ENCODE assay signal across 18 cellular contexts in the genomic region with DNA sequence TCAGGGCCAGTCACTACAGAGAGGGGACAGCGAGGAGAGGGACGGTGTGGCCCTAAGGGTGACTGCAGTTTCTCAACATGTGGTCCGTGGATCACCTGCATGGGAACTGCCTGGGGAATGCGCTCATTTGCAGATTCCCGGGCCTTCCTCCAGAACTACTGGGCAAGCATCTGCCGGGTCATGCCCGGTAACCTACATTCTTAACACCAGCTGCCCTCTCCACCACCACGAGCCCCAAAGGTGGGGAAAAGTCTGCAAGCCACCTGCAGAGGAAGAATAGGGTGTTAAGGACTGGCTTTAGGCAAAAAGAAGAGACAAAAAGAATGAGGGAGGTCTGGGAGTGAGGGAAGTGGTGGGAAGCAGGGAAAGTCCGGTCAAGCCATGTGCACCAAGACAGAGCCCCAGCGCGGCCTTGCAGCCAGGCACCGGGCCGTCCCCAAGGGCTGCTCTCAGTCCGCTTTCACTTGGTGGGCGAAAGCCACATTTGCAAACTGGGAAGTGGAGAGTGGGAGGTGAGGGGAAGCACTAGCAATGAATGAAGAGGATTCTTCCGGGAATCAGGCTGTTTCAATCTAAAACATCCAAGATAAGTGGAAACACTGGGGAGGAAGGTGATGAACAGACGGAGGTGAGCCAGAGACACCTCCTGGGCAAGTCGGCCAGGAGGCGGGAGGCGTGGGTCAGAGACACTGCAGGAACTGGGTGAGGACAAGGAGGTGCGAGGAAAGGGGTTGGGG.
A peak's percentile ranks its signal among the peaks of the same experiment; 100 is the strongest.
DNase-seq lines count a peak whose midpoint lies in the region; ATAC-seq lines count a peak whose summit lies in the region.
"Had no signal": no experiment of that assay in that cellular context is flagged by ENCODE, and none has a peak within 500 bp of the region (broad histone marks: within the 10 kb centered on the region; RNA-seq: fewer than 3 reads in every experiment).

No MANE protein-coding gene starts in this region.

- H2BK120ac ChIP-seq in mesendoderm (ENCODE audit: low read depth, low read length), result no peak overlapping the region

- no peak overlapping the region for H2BK5ac ChIP-seq in mesendoderm (ENCODE audit: low read length)

- no peak for DNase-seq in activated naive CD8-positive, alpha-beta T cell treated with anti-CD3 and anti-CD28 coated beads, Interleukin-2, amount 10 ng/mL, durations not matched to agents 7 days and 5 days
- no peak for DNase-seq in activated naive CD8-positive, alpha-beta T cell treated with anti-CD3 and anti-CD28 coated beads for 36 hours
- no peak for DNase-seq in activated CD4-positive, alpha-beta memory T cell treated with anti-CD3 and anti-CD28 coated beads, Interleukin-2, amount 10 ng/mL, durations not matched to agents 7 days and 5 days
- peak; percentile 28 for DNase-seq in mesendoderm
- no peak for DNase-seq in stimulated activated naive CD8-positive, alpha-beta T cell treated with anti-CD3 and anti-CD28 coated beads, Interleukin-15, amount 100 ng/mL, for 72 hours
- DNase-seq in NCI-H1436 treated with DMSO at 0.1 percent for 48 hours (lab: John Stamatoyannopoulos, UW), result no peak
- DNase-seq in GM03348 (ENCODE audit: low spot score), result no peak
- no peak for DNase-seq in NK-92 treated with Interleukin-12 subunit alpha and Interleukin-12 subunit beta, amount 100 ng/mL, for 24 hours (lab: John Stamatoyannopoulos, UW)
- DNase-seq: activated B cell treated with CpG ODN at 0.5 μM for 24 hours; effector CD4-positive, alpha-beta T cell; GM23248; Karpas-422; NCI-H1417 treated with DMSO at 0.1 percent for 48 hours; spleen; stimulated activated naive CD4-positive, alpha-beta T cell treated with Interleukin-2 at 50 U/mL for 16 hours had no signal

- H3K4me3 ChIP-seq in mesendoderm (ENCODE audit: low read length), result no peak overlapping the region
- H3K4me3 ChIP-seq: GM23248, hepatocyte, spleen had no signal

- H2BK15ac ChIP-seq in mesendoderm (replicated peaks; ENCODE audit: low read depth), result no peak overlapping the region

- H3K4me3 Mint-ChIP-seq in activated naive CD8-positive, alpha-beta T cell treated with anti-CD3 and anti-CD28 coated beads, Interleukin-2, amount 10 ng/mL, durations not matched to agents 7 days and 5 days, result no peak overlapping the region
- no peak overlapping the region for H3K4me3 Mint-ChIP-seq in activated naive CD8-positive, alpha-beta T cell treated with anti-CD3 and anti-CD28 coated beads for 36 hours
- H3K4me3 Mint-ChIP-seq in activated CD4-positive, alpha-beta memory T cell treated with anti-CD3 and anti-CD28 coated beads, Interleukin-2, amount 10 ng/mL, durations not matched to agents 7 days and 5 days, result no peak overlapping the region
- H3K4me3 Mint-ChIP-seq in stimulated activated naive CD8-positive, alpha-beta T cell treated with anti-CD3 and anti-CD28 coated beads, Interleukin-15, amount 100 ng/mL, for 72 hours, result peak overlapping the region in 1 of 2 donors; percentile 27
- H3K4me3 Mint-ChIP-seq: activated B cell treated with CpG ODN at 0.5 μM for 24 hours, T-cell had no signal

- no peak overlapping the region for H3K4me2 ChIP-seq in mesendoderm (ENCODE audit: low read length)
- H3K4me2 ChIP-seq: hepatocyte had no signal

- H3K4me1 ChIP-seq in mesendoderm (ENCODE audit: control insufficient read depth, low read depth, low read length), result no peaks in the 10 kb centered on the region

- H3K4me1 Mint-ChIP-seq in activated naive CD8-positive, alpha-beta T cell treated with anti-CD3 and anti-CD28 coated beads, Interleukin-2, amount 10 ng/mL, durations not matched to agents 7 days and 5 days, result peaks cover 21% of the 10 kb centered on the region
- H3K4me1 Mint-ChIP-seq in activated naive CD8-positive, alpha-beta T cell treated with anti-CD3 and anti-CD28 coated beads for 36 hours, result peaks cover 34% of the 10 kb centered on the region
- H3K4me1 Mint-ChIP-seq in activated CD4-positive, alpha-beta memory T cell treated with anti-CD3 and anti-CD28 coated beads, Interleukin-2, amount 10 ng/mL, durations not matched to agents 7 days and 5 days, result peaks cover 21% of the 10 kb centered on the region
- peaks cover 67% of the 10 kb centered on the region for H3K4me1 Mint-ChIP-seq in stimulated activated naive CD8-positive, alpha-beta T cell treated with anti-CD3 and anti-CD28 coated beads, Interleukin-15, amount 100 ng/mL, for 72 hours

- no peak overlapping the region for H2AK5ac ChIP-seq in mesendoderm (ENCODE audit: low read length)

- no peak overlapping the region for H3K4ac ChIP-seq in mesendoderm (ENCODE audit: low read depth, low read length)

- no peak for ATAC-seq in activated naive CD8-positive, alpha-beta T cell treated with anti-CD3 and anti-CD28 coated beads, Interleukin-2, amount 10 ng/mL, durations not matched to agents 7 days and 5 days (ENCODE audit: low read depth)
- ATAC-seq in stimulated activated naive CD8-positive, alpha-beta T cell treated with anti-CD3 and anti-CD28 coated beads, Interleukin-15, amount 100 ng/mL, for 72 hours, result no peak

- peaks cover 2% of the 10 kb centered on the region for H3K36me3 ChIP-seq in mesendoderm (ENCODE audit: control insufficient read depth, insufficient read depth, low read length)

- H3K27me3 ChIP-seq in mesendoderm (ENCODE audit: insufficient read depth, low read length, poor library complexity), result no peaks in the 10 kb centered on the region
- H3K27me3 ChIP-seq: hepatocyte, spleen had no signal

- no peaks in the 10 kb centered on the region for H3K27me3 Mint-ChIP-seq in activated naive CD8-positive, alpha-beta T cell treated with anti-CD3 and anti-CD28 coated beads, Interleukin-2, amount 10 ng/mL, durations not matched to agents 7 days and 5 days
- no peaks in the 10 kb centered on the region for H3K27me3 Mint-ChIP-seq in activated naive CD8-positive, alpha-beta T cell treated with anti-CD3 and anti-CD28 coated beads for 36 hours
- H3K27me3 Mint-ChIP-seq in activated CD4-positive, alpha-beta memory T cell treated with anti-CD3 and anti-CD28 coated beads, Interleukin-2, amount 10 ng/mL, durations not matched to agents 7 days and 5 days, result no peaks in the 10 kb centered on the region
- H3K27me3 Mint-ChIP-seq in stimulated activated naive CD8-positive, alpha-beta T cell treated with anti-CD3 and anti-CD28 coated beads, Interleukin-15, amount 100 ng/mL, for 72 hours, result no peaks in the 10 kb centered on the region
- H3K27me3 Mint-ChIP-seq: activated B cell treated with CpG ODN at 0.5 μM for 24 hours, T-cell had no signal

- H3K9me3 Mint-ChIP-seq in activated naive CD8-positive, alpha-beta T cell treated with anti-CD3 and anti-CD28 coated beads, Interleukin-2, amount 10 ng/mL, durations not matched to agents 7 days and 5 days, result no peaks in the 10 kb centered on the region
- no peaks in the 10 kb centered on the region for H3K9me3 Mint-ChIP-seq in activated naive CD8-positive, alpha-beta T cell treated with anti-CD3 and anti-CD28 coated beads for 36 hours
- H3K9me3 Mint-ChIP-seq in activated CD4-positive, alpha-beta memory T cell treated with anti-CD3 and anti-CD28 coated beads, Interleukin-2, amount 10 ng/mL, durations not matched to agents 7 days and 5 days, result no peaks in the 10 kb centered on the region
- H3K9me3 Mint-ChIP-seq in stimulated activated naive CD8-positive, alpha-beta T cell treated with anti-CD3 and anti-CD28 coated beads, Interleukin-15, amount 100 ng/mL, for 72 hours, result no peaks in the 10 kb centered on the region
- H3K9me3 Mint-ChIP-seq: activated B cell treated with CpG ODN at 0.5 μM for 24 hours, T-cell had no signal

- peaks cover 10% of the 10 kb centered on the region for H3K36me3 Mint-ChIP-seq in activated naive CD8-positive, alpha-beta T cell treated with anti-CD3 and anti-CD28 coated beads, Interleukin-2, amount 10 ng/mL, durations not matched to agents 7 days and 5 days
- peaks cover 3% of the 10 kb centered on the region for H3K36me3 Mint-ChIP-seq in activated naive CD8-positive, alpha-beta T cell treated with anti-CD3 and anti-CD28 coated beads for 36 hours
- peaks cover 62% of the 10 kb centered on the region for H3K36me3 Mint-ChIP-seq in activated CD4-positive, alpha-beta memory T cell treated with anti-CD3 and anti-CD28 coated beads, Interleukin-2, amount 10 ng/mL, durations not matched to agents 7 days and 5 days (ENCODE audit: low read depth)

- CTCF ChIA-PET in activated CD4-positive, alpha-beta memory T cell treated with anti-CD3 and anti-CD28 coated beads, Interleukin-2, amount 10 ng/mL, durations not matched to agents 7 days and 5 days (lab: Charles Lee), result no interaction called here

- H3K79me2 ChIP-seq in mesendoderm (ENCODE audit: control insufficient read depth, insufficient read depth, low read length), result no peaks in the 10 kb centered on the region
- H3K79me2 ChIP-seq: hepatocyte, parathyroid adenoma had no signal

- H3K79me1 ChIP-seq in mesendoderm (ENCODE audit: low read length), result no peaks in the 10 kb centered on the region

- H3K18ac ChIP-seq in mesendoderm (ENCODE audit: low read length), result no peak overlapping the region

- H4K5ac ChIP-seq in mesendoderm (ENCODE audit: low read length), result no peak overlapping the region

- peak overlapping the region; percentile 79 for H3K27ac Mint-ChIP-seq in activated naive CD8-positive, alpha-beta T cell treated with anti-CD3 and anti-CD28 coated beads, Interleukin-2, amount 10 ng/mL, durations not matched to agents 7 days and 5 days
- no peak overlapping the region for H3K27ac Mint-ChIP-seq in activated naive CD8-positive, alpha-beta T cell treated with anti-CD3 and anti-CD28 coated beads for 36 hours
- H3K27ac Mint-ChIP-seq in activated CD4-positive, alpha-beta memory T cell treated with anti-CD3 and anti-CD28 coated beads, Interleukin-2, amount 10 ng/mL, durations not matched to agents 7 days and 5 days, result peak overlapping the region; percentile 14
- peak overlapping the region; percentile 41 to 49 for H3K27ac Mint-ChIP-seq in stimulated activated naive CD8-positive, alpha-beta T cell treated with anti-CD3 and anti-CD28 coated beads, Interleukin-15, amount 100 ng/mL, for 72 hours
- H3K27ac Mint-ChIP-seq: activated B cell treated with CpG ODN at 0.5 μM for 24 hours, T-cell had no signal

- no CpG with 5 or more reads among the region's 21 CpGs for WGBS in mesendoderm (ENCODE audit: extremely low coverage, insufficient coverage, low lambda C conversion rate)

- H3K56ac ChIP-seq in mesendoderm (ENCODE audit: low read length), result no peak overlapping the region

- POLR2A ChIA-PET in activated naive CD8-positive, alpha-beta T cell treated with anti-CD3 and anti-CD28 coated beads, Interleukin-2, amount 10 ng/mL, durations not matched to agents 7 days and 5 days (lab: Charles Lee), result no interaction called here
- POLR2A ChIA-PET in activated CD4-positive, alpha-beta memory T cell treated with anti-CD3 and anti-CD28 coated beads, Interleukin-2, amount 10 ng/mL, durations not matched to agents 7 days and 5 days (lab: Charles Lee), result no interaction called here

- no peak overlapping the region for H3K27ac ChIP-seq in mesendoderm (ENCODE audit: low read depth, low read length)
- H3K27ac ChIP-seq: GM23248, hepatocyte, parathyroid adenoma had no signal

- H4K8ac ChIP-seq in mesendoderm (ENCODE audit: low read depth, low read length), result no peak overlapping the region

- H3K23ac ChIP-seq in mesendoderm (ENCODE audit: low read length), result no peak overlapping the region

- no peak overlapping the region for H3K9ac ChIP-seq in mesendoderm (ENCODE audit: low read length)
- H3K9ac ChIP-seq: GM23248, parathyroid adenoma had no signal
